Comparison of ENCODE assay signal across 1 cellular context in genomic region chr10:68525490-68526038, GRCh38.
TF ChIP-seq lines count a peak whose summit lies in the region.

No MANE protein-coding gene starts in this region.

TF ChIP-seq in HepG2, 621 proteins besides CTCF, POLR2A, EP300 and RAD21:
- TF ChIP-seq SAP130 (CRISPR knock-in tag; IDR thresholded peaks at IDR 0.05; ENCODE audit: low read depth) (peak; percentile 74), SOX5 (CRISPR knock-in tag; IDR thresholded peaks at IDR 0.05; ENCODE audit: borderline replicate concordance) (peak; percentile 17; the same call in 1 of the 2 replicates), HNF1A (IDR thresholded peaks at IDR 0.05; ENCODE audit: low read depth) (0 out of 2 replicates have a peak, but pooled peaks have one; percentile 48), HNF1A (CRISPR knock-in tag; IDR thresholded peaks at IDR 0.05; ENCODE audit: borderline replicate concordance) (0 out of 2 replicates have a peak, but pooled peaks have one; percentile 17), MNT (IDR thresholded peaks at IDR 0.05) (peak; percentile 26; the same call in 1 of the 2 replicates), ARID5B (CRISPR knock-in tag; IDR thresholded peaks at IDR 0.05) (0 out of 2 replicates have a peak, but pooled peaks have one; percentile 24)
